8 cellular contexts compared by ENCODE assay signal in the genomic region with DNA sequence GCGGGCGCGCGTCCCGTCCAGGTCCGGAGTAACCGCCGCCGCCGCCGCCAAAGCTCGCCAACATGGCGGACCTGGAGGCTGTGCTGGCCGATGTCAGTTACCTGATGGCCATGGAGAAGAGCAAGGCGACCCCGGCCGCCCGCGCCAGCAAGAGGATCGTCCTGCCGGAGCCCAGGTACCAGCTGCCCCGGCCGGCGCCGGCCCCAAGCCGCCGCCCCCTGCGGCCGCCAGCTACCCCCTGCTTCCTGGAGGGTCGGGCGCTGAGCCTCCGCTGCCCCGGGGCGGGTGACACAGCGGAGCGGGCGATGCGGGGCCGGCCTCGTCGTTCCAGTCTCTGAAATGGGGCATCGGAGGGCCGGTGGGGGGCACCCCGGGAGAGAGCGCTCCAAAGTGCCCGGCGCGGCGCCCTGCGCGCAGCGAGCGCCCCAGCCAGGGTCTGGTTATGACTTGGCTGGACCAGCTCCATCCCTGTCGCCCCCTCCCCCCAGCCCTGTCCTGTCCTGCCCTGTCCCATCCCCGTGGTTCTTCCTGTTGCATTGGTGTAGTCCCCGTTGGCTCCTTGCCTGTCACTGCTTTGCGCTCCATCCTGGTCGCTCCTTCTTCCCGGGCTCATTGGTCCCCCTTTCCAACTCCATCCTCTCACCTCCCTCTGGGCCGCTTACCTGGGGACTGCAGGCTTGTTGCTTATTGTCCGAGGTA. TPM values are rescaled to one million over a fixed set of nuclear protein-coding genes. Genes with fewer than 3 reads are reported as not detected.
DNase-seq lines count a peak whose midpoint lies in the region; ATAC-seq, FAIRE-seq and TF ChIP-seq lines count a peak whose summit lies in the region.

No MANE protein-coding gene starts in this region.

- peaks cover 44% of the 10 kb centered on the region for H3K4me1 Mint-ChIP-seq in activated naive CD8-positive, alpha-beta T cell treated with anti-CD3 and anti-CD28 coated beads, Interleukin-2, amount 10 ng/mL, durations not matched to agents 7 days and 5 days

- TF ChIP-seq POLR2A in NB4 (IDR thresholded peaks at IDR 0.05; ENCODE audit: extremely low read depth, insufficient read length): no peak

- no peaks in the 10 kb centered on the region for H3K4me1 ChIP-seq in small intestine (ENCODE audit: control insufficient read depth in 2 of 2, insufficient read depth in 1 of 2, low read depth in 1 of 2, low read length in 1 of 2)

- no peaks in the 10 kb centered on the region for H3K36me3 ChIP-seq in small intestine (ENCODE audit: control insufficient read depth in 2 of 2, insufficient read depth in 2 of 2, low read length in 2 of 2)

- no peak for FAIRE-seq in small intestine (lab: Jason Lieb, UNC)

- 0 to 3% (median 1%) methylated on average over 48 to 61 of the region's 61 CpGs for WGBS in small intestine, 3 donors

- no peak overlapping the region for H3K27ac ChIP-seq in small intestine (ENCODE audit: low read depth in 1 of 2, low read length in 1 of 2)

- H3K4me3 Mint-ChIP-seq in activated naive CD8-positive, alpha-beta T cell treated with anti-CD3 and anti-CD28 coated beads, Interleukin-2, amount 10 ng/mL, durations not matched to agents 7 days and 5 days: peak overlapping the region; percentile 100

- DNase-seq in AG20443 (ENCODE audit: low spot score) (peak; percentile 27), NB4 (ENCODE audit: low read depth) (peak; percentile 43), small intestine (no peak), GOT3 (lab: John Stamatoyannopoulos, UW) (no peak)
- DNase-seq in activated naive CD8-positive, alpha-beta T cell treated with anti-CD3 and anti-CD28 coated beads, Interleukin-2, amount 10 ng/mL, durations not matched to agents 7 days and 5 days: peak; percentile 70

- H3K9me3 Mint-ChIP-seq in activated naive CD8-positive, alpha-beta T cell treated with anti-CD3 and anti-CD28 coated beads, Interleukin-2, amount 10 ng/mL, durations not matched to agents 7 days and 5 days: no peaks in the 10 kb centered on the region

- H3K27me3 Mint-ChIP-seq in activated naive CD8-positive, alpha-beta T cell treated with anti-CD3 and anti-CD28 coated beads, Interleukin-2, amount 10 ng/mL, durations not matched to agents 7 days and 5 days: no peaks in the 10 kb centered on the region

- H3K27ac Mint-ChIP-seq in activated naive CD8-positive, alpha-beta T cell treated with anti-CD3 and anti-CD28 coated beads, Interleukin-2, amount 10 ng/mL, durations not matched to agents 7 days and 5 days: peak overlapping the region; percentile 98

- no peak for TF ChIP-seq CTCF in NB4 (IDR thresholded peaks at IDR 0.05; ENCODE audit: low read depth, low read length)

- peak; percentile 16 for ATAC-seq in GM19452 (IDR thresholded peaks at IDR 0.05; ENCODE audit: unreplicated experiment)
- ATAC-seq in activated naive CD8-positive, alpha-beta T cell treated with anti-CD3 and anti-CD28 coated beads, Interleukin-2, amount 10 ng/mL, durations not matched to agents 7 days and 5 days (ENCODE audit: low read depth): peak; percentile 28
- ATAC-seq in HG03469 (IDR thresholded peaks at IDR 0.05; ENCODE audit: unreplicated experiment): no peak

- H3K27me3 ChIP-seq in small intestine (ENCODE audit: control insufficient read depth in 2 of 2, insufficient read depth in 2 of 2, low read length in 2 of 2): peaks cover 2 to 8% of the 10 kb centered on the region in 2 donors

- H3K4me3 ChIP-seq in NB4 (ENCODE audit: low read depth, low read length) (peak overlapping the region; percentile 62), iPS-18c (ENCODE audit: insufficient read depth, low read depth, low read length) (peak overlapping the region; percentile 84), small intestine (ENCODE audit: low read depth in 1 of 2, low read length in 2 of 2) (peak overlapping the region; percentile 66 to 71)

- H3K9me3 ChIP-seq in iPS-18c (ENCODE audit: control insufficient read depth, insufficient read depth, low read length) (no peaks in the 10 kb centered on the region), small intestine (ENCODE audit: control insufficient read depth, low read depth) (no peaks in the 10 kb centered on the region)

- POLR2A ChIA-PET in activated naive CD8-positive, alpha-beta T cell treated with anti-CD3 and anti-CD28 coated beads, Interleukin-2, amount 10 ng/mL, durations not matched to agents 7 days and 5 days (lab: Charles Lee): interaction anchor here (1.0 to 1.2 kb wide), 3 partner anchors 21 to 172 kb away, joined by 3 to 4 read pairs (median 4); no protein-coding TSS in a partner anchor

- H3K36me3 Mint-ChIP-seq in activated naive CD8-positive, alpha-beta T cell treated with anti-CD3 and anti-CD28 coated beads, Interleukin-2, amount 10 ng/mL, durations not matched to agents 7 days and 5 days: peaks cover 5% of the 10 kb centered on the region

RNA-seq across cellular contexts. Expression of a gene that starts 0.7 kb away (rescaled TPM):
- 10 to 100 TPM; 30.7 to 32.6 TPM for total RNA-seq in activated naive CD8-positive, alpha-beta T cell treated with anti-CD3 and anti-CD28 coated beads, Interleukin-2, amount 10 ng/mL, durations not matched to agents 7 days and 5 days
- 1 to 10 TPM in 1 of 3 donors, under 1 TPM in 2; 0.22 to 3.2 (median 0.81) TPM for polyA plus RNA-seq in small intestine

Comparison
In these comparisons a context has a peak if more than half of its experiments do, and no peak if none do; other contexts are left out.
1. DNase-seq: peak in AG20443 (single experiment), NB4 (single experiment) and activated naive CD8-positive, alpha-beta T cell treated with anti-CD3 and anti-CD28 coated beads, Interleukin-2, amount 10 ng/mL, durations not matched to agents 7 days and 5 days (single experiment); none in small intestine (single experiment) and GOT3 (single experiment).
2. Peak in every context shown above with its lines, with median percentiles within 50 percentile points of each other: H3K4me3 ChIP-seq.